In genomic region chr15:74780523-74780982, GRCh38 we compare ENCODE assay signal across 8 cellular contexts. TPM values are rescaled to one million over a fixed set of nuclear protein-coding genes. Genes with fewer than 3 reads are reported as not detected.
DNase-seq lines count a peak whose midpoint lies in the region; ATAC-seq and TF ChIP-seq lines count a peak whose summit lies in the region.

No MANE protein-coding gene starts in this region.

- no peaks in the 10 kb centered on the region for H3K9me3 Mint-ChIP-seq in activated T-cell treated with anti-CD3 and anti-CD28 coated beads, Interleukin-2, amount 50 U/mL, for 24 hours
- H3K9me3 Mint-ChIP-seq in stimulated activated naive B cell treated with anti-CD40 and anti-IgM and Interleukin-4, amounts not matched to agents 10 μg/mL and 1 μg/mL and 100 μg/mL, for 72 hours = no peaks in the 10 kb centered on the region

- H3K27ac ChIP-seq in layer of hippocampus (ENCODE audit: low read depth, low read length) = peak overlapping the region; percentile 5
- H3K27ac ChIP-seq in WERI-Rb-1 = no peak overlapping the region

- H3K4me3 Mint-ChIP-seq in activated T-cell treated with anti-CD3 and anti-CD28 coated beads, Interleukin-2, amount 50 U/mL, for 24 hours = peak overlapping the region; percentile 88
- peak overlapping the region; percentile 97 for H3K4me3 Mint-ChIP-seq in T-helper 17 cell
- peak overlapping the region; percentile 98 for H3K4me3 Mint-ChIP-seq in stimulated activated naive B cell treated with anti-CD40 and anti-IgM and Interleukin-4, amounts not matched to agents 10 μg/mL and 1 μg/mL and 100 μg/mL, for 72 hours

- peaks cover 73% of the 10 kb centered on the region for H3K4me1 Mint-ChIP-seq in activated T-cell treated with anti-CD3 and anti-CD28 coated beads, Interleukin-2, amount 50 U/mL, for 24 hours (ENCODE audit: low read depth)
- peaks cover 77% of the 10 kb centered on the region for H3K4me1 Mint-ChIP-seq in T-helper 17 cell
- peaks cover 75 to 90% of the 10 kb centered on the region in 2 donors for H3K4me1 Mint-ChIP-seq in stimulated activated naive B cell treated with anti-CD40 and anti-IgM and Interleukin-4, amounts not matched to agents 10 μg/mL and 1 μg/mL and 100 μg/mL, for 72 hours

- TF ChIP-seq CTCF in WERI-Rb-1 (IDR thresholded peaks at IDR 0.05; ENCODE audit: low read depth, low read length) = no peak

- H3K27ac Mint-ChIP-seq in activated T-cell treated with anti-CD3 and anti-CD28 coated beads, Interleukin-2, amount 50 U/mL, for 24 hours = peak overlapping the region; percentile 99
- H3K27ac Mint-ChIP-seq in T-helper 17 cell = peak overlapping the region; percentile 100
- peak overlapping the region; percentile 97 for H3K27ac Mint-ChIP-seq in stimulated activated naive B cell treated with anti-CD40 and anti-IgM and Interleukin-4, amounts not matched to agents 10 μg/mL and 1 μg/mL and 100 μg/mL, for 72 hours

- DNase-seq in activated T-cell treated with anti-CD3 and anti-CD28 coated beads, Interleukin-2, amount 50 U/mL, for 24 hours = peak; percentile 54
- DNase-seq in activated T-cell treated with anti-CD3 and anti-CD28 coated beads for 4 hours (no peak), T-helper 17 cell (no peak), WERI-Rb-1 (no peak)
- DNase-seq in stimulated activated naive B cell treated with anti-CD40 and anti-IgM and Interleukin-4, amounts not matched to agents 10 μg/mL and 1 μg/mL and 100 μg/mL, for 72 hours = no peak

- H3K36me3 ChIP-seq in WERI-Rb-1 = peaks cover 18% of the 10 kb centered on the region; the same call in 1 of the 2 replicates

- no peak for ATAC-seq in T-helper 17 cell
- ATAC-seq in stimulated activated naive B cell treated with anti-CD40 and anti-IgM and Interleukin-4, amounts not matched to agents 10 μg/mL and 1 μg/mL and 100 μg/mL, for 72 hours (replicated peaks) = no peak
- ATAC-seq in GM21529 (IDR thresholded peaks at IDR 0.05; ENCODE audit: unreplicated experiment) = no peak
- no peak for ATAC-seq in GM18870 (IDR thresholded peaks at IDR 0.05; ENCODE audit: unreplicated experiment)

- peaks cover 38% of the 10 kb centered on the region for H3K36me3 Mint-ChIP-seq in activated T-cell treated with anti-CD3 and anti-CD28 coated beads, Interleukin-2, amount 50 U/mL, for 24 hours (ENCODE audit: low read depth)
- H3K36me3 Mint-ChIP-seq in T-helper 17 cell (ENCODE audit: low read depth) = peaks cover 5% of the 10 kb centered on the region
- peaks cover 31 to 40% of the 10 kb centered on the region in 2 donors for H3K36me3 Mint-ChIP-seq in stimulated activated naive B cell treated with anti-CD40 and anti-IgM and Interleukin-4, amounts not matched to agents 10 μg/mL and 1 μg/mL and 100 μg/mL, for 72 hours

- H3K4me3 ChIP-seq in WERI-Rb-1 (ENCODE audit: low read depth, low read length) = no peak overlapping the region

- H3K27me3 ChIP-seq in layer of hippocampus (ENCODE audit: control insufficient read depth, insufficient read depth, low read length) (no peaks in the 10 kb centered on the region), WERI-Rb-1 (ENCODE audit: insufficient read depth, low read depth, severe bottlenecking) (no peaks in the 10 kb centered on the region)

- no peaks in the 10 kb centered on the region for H3K27me3 Mint-ChIP-seq in activated T-cell treated with anti-CD3 and anti-CD28 coated beads, Interleukin-2, amount 50 U/mL, for 24 hours
- H3K27me3 Mint-ChIP-seq in T-helper 17 cell = no peaks in the 10 kb centered on the region
- no peaks in the 10 kb centered on the region for H3K27me3 Mint-ChIP-seq in stimulated activated naive B cell treated with anti-CD40 and anti-IgM and Interleukin-4, amounts not matched to agents 10 μg/mL and 1 μg/mL and 100 μg/mL, for 72 hours

- no peaks in the 10 kb centered on the region for H3K9me3 ChIP-seq in T-helper 17 cell (ENCODE audit: control insufficient read depth, low read length, poor library complexity, severe bottlenecking)
- no peaks in the 10 kb centered on the region for H3K9me3 ChIP-seq in WERI-Rb-1 (ENCODE audit: severe bottlenecking)

RNA-seq across cellular contexts. Expression of gene CSK, which starts 1.3 kb away (rescaled TPM):
- 100 to 1,000 TPM; 188 to 208 TPM for total RNA-seq in T-helper 17 cell

RNA-seq across cellular contexts. Expression of gene CYP1A2, which starts 31.9 kb away (rescaled TPM):
- not detected for total RNA-seq in T-helper 17 cell

RNA-seq across cellular contexts. Expression of gene LMAN1L, which starts 32.1 kb away (rescaled TPM):
- total RNA-seq in T-helper 17 cell = under 1 TPM; 0.82 to 0.91 TPM

RNA-seq across cellular contexts. Expression of gene CPLX3, which starts 45.9 kb away (rescaled TPM):
- under 1 TPM in 1 of 2 donors, not detected in 1; 0.20 TPM for total RNA-seq in T-helper 17 cell

RNA-seq across cellular contexts. Expression of gene CYP1A1, which starts 55.2 kb away (rescaled TPM):
- total RNA-seq in T-helper 17 cell = under 1 TPM in 1 of 2 donors, not detected in 1; 0.13 TPM
